Comparison of ENCODE assay signal across 29 cellular contexts in the genomic region with DNA sequence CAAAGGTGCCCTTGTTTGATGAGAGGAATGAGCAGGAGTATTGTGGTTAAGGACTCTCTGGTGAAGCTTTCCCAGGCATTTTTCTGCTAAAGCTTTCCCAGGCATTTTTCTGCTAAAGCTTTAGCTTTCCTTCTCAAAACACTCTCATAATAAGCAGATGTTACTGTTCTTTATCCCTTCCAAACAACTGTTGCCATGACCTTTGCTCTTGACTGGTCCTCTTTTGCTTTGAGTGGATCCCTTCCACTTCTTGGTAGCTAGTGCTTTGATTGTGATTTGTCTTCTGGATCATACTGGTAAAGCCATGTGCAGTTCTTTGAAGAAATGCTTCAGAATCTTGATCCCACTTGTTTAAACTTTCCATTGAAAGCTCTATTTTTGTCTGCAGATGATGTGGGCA.
DNase-seq lines count a peak whose midpoint lies in the region; ATAC-seq and TF ChIP-seq lines count a peak whose summit lies in the region.
"Had no signal": no experiment of that assay in that cellular context is flagged by ENCODE, and none has a peak within 500 bp of the region (broad histone marks: within the 10 kb centered on the region; RNA-seq: fewer than 3 reads in every experiment).

No MANE protein-coding gene starts in this region.

- no peak overlapping the region for H3K4me3 Mint-ChIP-seq in natural killer cell
- no peak overlapping the region for H3K4me3 Mint-ChIP-seq in natural killer cell treated with Interleukin-12 subunit alpha and Interleukin-12 subunit beta and Interleukin-15 and Interleukin-18, amount 100 ng/mL, for 72 hours
- peak overlapping the region; percentile 3 for H3K4me3 Mint-ChIP-seq in stimulated activated naive CD8-positive, alpha-beta T cell treated with anti-CD3 and anti-CD28 coated beads, Interleukin-15, Interleukin-2, amounts not matched to agents 100 ng/mL and 50 ng/mL, for 24 hours
- H3K4me3 Mint-ChIP-seq: CD4-positive, alpha-beta T cell; GM23338 had no signal

- H3K4me1 Mint-ChIP-seq in natural killer cell: peaks cover 6 to 33% of the 10 kb centered on the region in 2 donors
- peaks cover 31 to 41% of the 10 kb centered on the region in 2 donors for H3K4me1 Mint-ChIP-seq in natural killer cell treated with Interleukin-12 subunit alpha and Interleukin-12 subunit beta and Interleukin-15 and Interleukin-18, amount 100 ng/mL, for 72 hours (ENCODE audit: low read depth in 2 of 2)
- peaks cover 53% of the 10 kb centered on the region for H3K4me1 Mint-ChIP-seq in stimulated activated naive CD8-positive, alpha-beta T cell treated with anti-CD3 and anti-CD28 coated beads, Interleukin-15, Interleukin-2, amounts not matched to agents 100 ng/mL and 50 ng/mL, for 24 hours (ENCODE audit: low read depth)
- H3K4me1 Mint-ChIP-seq: GM23338 had no signal

- no peak for ATAC-seq in natural killer cell
- ATAC-seq in natural killer cell treated with Interleukin-12 subunit alpha and Interleukin-12 subunit beta and Interleukin-15 and Interleukin-18, amount 100 ng/mL, for 72 hours: no peak
- no peak for ATAC-seq in GM21367 (IDR thresholded peaks at IDR 0.05; ENCODE audit: unreplicated experiment)
- ATAC-seq: GM23338, heart right ventricle, lower lobe of right lung, mucosa of descending colon, sciatic nerve had no signal

- peak overlapping the region; percentile 54 to 76 for H3K27ac Mint-ChIP-seq in natural killer cell
- H3K27ac Mint-ChIP-seq in natural killer cell treated with Interleukin-12 subunit alpha and Interleukin-12 subunit beta and Interleukin-15 and Interleukin-18, amount 100 ng/mL, for 72 hours: peak overlapping the region in 1 of 2 donors; percentile 62
- H3K27ac Mint-ChIP-seq in stimulated activated naive CD8-positive, alpha-beta T cell treated with anti-CD3 and anti-CD28 coated beads, Interleukin-15, Interleukin-2, amounts not matched to agents 100 ng/mL and 50 ng/mL, for 24 hours: peak overlapping the region; percentile 92
- H3K27ac Mint-ChIP-seq: GM23338, progenitor cell of endocrine pancreas had no signal

- no peak overlapping the region for H3K4me3 ChIP-seq in fibroblast of villous mesenchyme (ENCODE audit: low read depth, low read length)
- H3K4me3 ChIP-seq: GM23338, heart right ventricle, lower lobe of right lung, mucosa of descending colon, PC-9, stomach, thyroid gland, vagina had no signal

- no peaks in the 10 kb centered on the region for H3K9me3 Mint-ChIP-seq in natural killer cell
- no peaks in the 10 kb centered on the region for H3K9me3 Mint-ChIP-seq in natural killer cell treated with Interleukin-12 subunit alpha and Interleukin-12 subunit beta and Interleukin-15 and Interleukin-18, amount 100 ng/mL, for 72 hours
- H3K9me3 Mint-ChIP-seq in stimulated activated naive CD8-positive, alpha-beta T cell treated with anti-CD3 and anti-CD28 coated beads, Interleukin-15, Interleukin-2, amounts not matched to agents 100 ng/mL and 50 ng/mL, for 24 hours: no peaks in the 10 kb centered on the region
- H3K9me3 Mint-ChIP-seq: CD4-positive, alpha-beta T cell; GM23338 had no signal

- TF ChIP-seq CTCF in natural killer cell (IDR thresholded peaks at IDR 0.05): no peak
- no peak for TF ChIP-seq CTCF in fibroblast of villous mesenchyme (IDR thresholded peaks at IDR 0.05; ENCODE audit: insufficient read depth, low read depth, low read length)

- peaks cover 28% of the 10 kb centered on the region for H3K36me3 Mint-ChIP-seq in natural killer cell
- H3K36me3 Mint-ChIP-seq in natural killer cell treated with Interleukin-12 subunit alpha and Interleukin-12 subunit beta and Interleukin-15 and Interleukin-18, amount 100 ng/mL, for 72 hours: peaks cover 42% of the 10 kb centered on the region
- H3K36me3 Mint-ChIP-seq in stimulated activated naive CD8-positive, alpha-beta T cell treated with anti-CD3 and anti-CD28 coated beads, Interleukin-15, Interleukin-2, amounts not matched to agents 100 ng/mL and 50 ng/mL, for 24 hours (ENCODE audit: low read depth): peaks cover 77% of the 10 kb centered on the region

- peak; percentile 3 to 36 for DNase-seq in NCI-H524 (lab: John Stamatoyannopoulos, UW)
- no peak for DNase-seq in NCI-H524 treated with DMSO at 0.1 percent for 48 hours (lab: John Stamatoyannopoulos, UW)
- no peak for DNase-seq in natural killer cell
- DNase-seq in natural killer cell treated with Interleukin-12 subunit alpha and Interleukin-12 subunit beta and Interleukin-15 and Interleukin-18, amount 100 ng/mL, for 72 hours (ENCODE audit: low spot score): no peak
- DNase-seq in fibroblast of villous mesenchyme (ENCODE audit: low read depth): peak; percentile 69
- DNase-seq in stimulated activated CD4-positive, alpha-beta T cell treated with anti-CD3 and anti-CD28 coated beads, Interleukin-2, amount 100 ng/mL, for 24 hours: no peak
- DNase-seq: activated CD4-positive, alpha-beta T cell treated with anti-CD3 and anti-CD28 coated beads, Interleukin-2, amount 50 U/mL, for 1 hour; activated gamma-delta T cell; CD4-positive, alpha-beta T cell; cortex of kidney; foreskin melanocyte; heart right ventricle; kidney glomerular epithelial cell; lower lobe of right lung; mucosa of descending colon; NCI-H1105; NCI-H1930; NCI-H526 treated with DMSO at 0.1 percent for 48 hours; PC-9; Right ventricle myocardium superior; stomach; T-helper 9 cell; thyroid gland had no signal

- intact Hi-C loops in natural killer cell (cut with micrococcal nuclease): no loop called here

- H3K27me3 Mint-ChIP-seq in natural killer cell (ENCODE audit: low read depth in 2 of 2): no peaks in the 10 kb centered on the region
- H3K27me3 Mint-ChIP-seq in natural killer cell treated with Interleukin-12 subunit alpha and Interleukin-12 subunit beta and Interleukin-15 and Interleukin-18, amount 100 ng/mL, for 72 hours: no peaks in the 10 kb centered on the region
- H3K27me3 Mint-ChIP-seq in stimulated activated naive CD8-positive, alpha-beta T cell treated with anti-CD3 and anti-CD28 coated beads, Interleukin-15, Interleukin-2, amounts not matched to agents 100 ng/mL and 50 ng/mL, for 24 hours: no peaks in the 10 kb centered on the region
- H3K27me3 Mint-ChIP-seq: CD4-positive, alpha-beta T cell; progenitor cell of endocrine pancreas had no signal

Comparison
In these comparisons a context has a peak if more than half of its experiments do, and no peak if none do; other contexts are left out.
1. DNase-seq: peak in NCI-H524 (2 of 2) and fibroblast of villous mesenchyme (single experiment); none in NCI-H524 treated with DMSO at 0.1 percent for 48 hours (single experiment), natural killer cell (single experiment), natural killer cell treated with Interleukin-12 subunit alpha and Interleukin-12 subunit beta and Interleukin-15 and Interleukin-18, amount 100 ng/mL, for 72 hours (single experiment) and stimulated activated CD4-positive, alpha-beta T cell treated with anti-CD3 and anti-CD28 coated beads, Interleukin-2, amount 100 ng/mL, for 24 hours (0 of 2).